9 cellular contexts compared by ENCODE assay signal in genomic region chr7:96028729-96029128, GRCh38.
"Had no signal": no experiment of that assay in that cellular context is flagged by ENCODE, and none has a peak within 500 bp of the region (broad histone marks: within the 10 kb centered on the region; RNA-seq: fewer than 3 reads in every experiment).

No MANE protein-coding gene starts in this region.

- H3K36me3 ChIP-seq: HAP-1 had no signal

- H3K9me3 ChIP-seq: HAP-1 had no signal

- H3K27ac ChIP-seq: GM23248 had no signal

- ATAC-seq: GM23338, HCT116 had no signal

- H2AFZ ChIP-seq: GM23248, GM23338 had no signal

- H3K4me3 ChIP-seq: GM23248, GM23338, HAP-1 had no signal

- H3K9ac ChIP-seq: GM23248 had no signal

- H3K4me2 ChIP-seq: GM23338 had no signal

- DNase-seq: GM23248, GOT3, H7, H9, HCEC 1CT, HFFc6 had no signal
